Comparison of ENCODE assay signal across 1 cellular context in the genomic region with DNA sequence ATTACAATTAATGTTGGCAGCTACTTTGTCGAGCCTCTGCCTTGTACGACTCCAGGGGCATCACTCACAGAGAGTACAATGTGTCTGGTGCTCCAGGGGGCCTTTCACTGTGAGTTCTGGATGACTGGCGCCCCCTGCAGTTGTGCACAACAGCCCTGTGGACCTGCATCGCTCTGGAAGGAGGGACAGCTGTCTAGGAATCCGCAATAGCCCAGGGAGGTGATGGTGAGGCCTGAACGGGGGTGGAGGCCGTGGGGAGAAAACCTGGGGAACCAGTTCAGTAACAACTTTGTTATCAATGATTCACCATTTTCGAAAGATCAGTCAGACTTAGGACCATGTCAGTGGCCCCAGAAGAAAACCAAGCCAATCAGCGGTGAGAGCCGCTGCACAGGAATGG.
TF ChIP-seq lines count a peak whose summit lies in the region.

No MANE protein-coding gene starts in this region.

TF ChIP-seq in GM23338, 12 proteins besides CTCF, POLR2A, EP300 and RAD21 (continued from another document):
- no peak for TF ChIP-seq ZNF462 (CRISPR knock-in tag; IDR thresholded peaks at IDR 0.05)
- TF ChIP-seq NANOG (IDR thresholded peaks at IDR 0.05; ENCODE audit: borderline replicate concordance) = no peak
- no peak for TF ChIP-seq CREB1 (CRISPR knock-in tag; IDR thresholded peaks at IDR 0.05; ENCODE audit: low read depth)
- no peak for TF ChIP-seq JUNB (IDR thresholded peaks at IDR 0.05; ENCODE audit: unreplicated experiment)
- no peak for TF ChIP-seq EZH2 (IDR thresholded peaks at IDR 0.05; ENCODE audit: low read depth, unreplicated experiment)
- TF ChIP-seq STAT1 (IDR thresholded peaks at IDR 0.05; ENCODE audit: unreplicated experiment) = no peak
